ENCODE assay signal across 22 cellular contexts in the genomic region with DNA sequence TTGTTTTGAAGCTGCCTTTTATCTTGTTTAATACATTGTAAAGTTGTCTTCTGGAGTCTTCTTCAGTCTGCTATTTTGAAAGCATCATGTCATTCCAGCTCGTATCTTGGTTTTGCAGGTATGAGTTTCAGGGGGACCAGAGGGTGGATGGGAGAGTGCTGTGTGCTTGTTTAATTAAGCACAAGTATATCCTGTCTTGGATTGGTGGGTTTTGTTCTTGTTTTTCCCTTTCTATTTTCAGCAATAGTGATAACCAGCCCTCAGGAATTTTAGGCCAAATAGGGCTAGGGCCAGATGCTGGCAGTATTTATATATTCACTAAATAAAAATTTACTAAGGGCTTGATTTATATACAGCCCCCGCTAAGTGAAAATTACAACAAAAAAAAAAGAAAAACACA.
DNase-seq lines count a peak whose midpoint lies in the region; ATAC-seq and TF ChIP-seq lines count a peak whose summit lies in the region.
"Had no signal": no experiment of that assay in that cellular context is flagged by ENCODE, and none has a peak within 500 bp of the region (broad histone marks: within the 10 kb centered on the region; RNA-seq: fewer than 3 reads in every experiment).

No MANE protein-coding gene starts in this region.

- H3K4me1 ChIP-seq in Loucy (ENCODE audit: insufficient read depth, low read length, poor library complexity, severe bottlenecking), result peaks cover 79% of the 10 kb centered on the region
- peaks cover 0 to 25% of the 10 kb centered on the region in 2 donors for H3K4me1 ChIP-seq in muscle layer of duodenum (ENCODE audit: control insufficient read depth in 1 of 2, insufficient read depth in 2 of 2, low read length in 2 of 2)
- H3K4me1 ChIP-seq in tibial artery, result peaks cover 0 to 53% (median 30%) of the 10 kb centered on the region in 4 donors
- peaks cover 13% of the 10 kb centered on the region for H3K4me1 ChIP-seq in testis
- peaks cover 6% of the 10 kb centered on the region for H3K4me1 ChIP-seq in CD8-positive, alpha-beta memory T cell (ENCODE audit: insufficient read depth, low read length)

- H3F3A ChIP-seq in Loucy (ENCODE audit: low read depth), result peaks cover 11% of the 10 kb centered on the region

- no peaks in the 10 kb centered on the region for H3K9me3 ChIP-seq in Loucy (ENCODE audit: insufficient read depth, low read depth, low read length)
- H3K9me3 ChIP-seq in muscle layer of duodenum (ENCODE audit: control insufficient read depth in 1 of 2, low read length in 2 of 2), result no peaks in the 10 kb centered on the region
- no peaks in the 10 kb centered on the region for H3K9me3 ChIP-seq in tibial artery
- no peaks in the 10 kb centered on the region for H3K9me3 ChIP-seq in testis
- no peaks in the 10 kb centered on the region for H3K9me3 ChIP-seq in CD8-positive, alpha-beta memory T cell (ENCODE audit: low read length)
- H3K9me3 ChIP-seq: neutrophil, upper lobe of right lung had no signal

- no peaks in the 10 kb centered on the region for H3K9me2 ChIP-seq in Loucy (replicated peaks; ENCODE audit: low read depth, low read length)

- H3K4me1 Mint-ChIP-seq in CD8-positive, alpha-beta memory T cell, result peaks cover 8 to 13% (median 9%) of the 10 kb centered on the region in 3 donors

- H3K27ac ChIP-seq in muscle layer of duodenum (ENCODE audit: low read length), result peak overlapping the region; percentile 65
- H3K27ac ChIP-seq in tibial artery, result peak overlapping the region; percentile 79 to 83
- H3K27ac ChIP-seq in testis, result no peak overlapping the region
- H3K27ac ChIP-seq in CD8-positive, alpha-beta memory T cell (ENCODE audit: low read depth, low read length), result no peak overlapping the region
- H3K27ac ChIP-seq: hepatocyte, neutrophil, upper lobe of right lung had no signal

- CTCF ChIA-PET in CD8-positive, alpha-beta memory T cell (lab: Charles Lee), result no interaction called here

- no peaks in the 10 kb centered on the region for H4K20me1 ChIP-seq in Loucy (ENCODE audit: insufficient read depth, low read length, poor library complexity, severe bottlenecking)

- 70 to 76% methylated on average over 2 of the region's 2 CpGs for WGBS in testis, 2 donors

- H3K79me2 ChIP-seq in Loucy (ENCODE audit: insufficient read depth, low read length), result peaks cover 16% of the 10 kb centered on the region
- H3K79me2 ChIP-seq: hepatocyte had no signal

- intact Hi-C loops in tibial artery (cut with DNase I; ENCODE audit: low total_unique reads) (loop anchor here (10.0 kb wide), 1 partner anchor 57 kb away; no protein-coding TSS in a partner anchor), testis (cut with DNase I; ENCODE audit: low total_unique reads) (no loop called here)

- peak; percentile 14 for DNase-seq in choroid plexus epithelial cell (ENCODE audit: low read depth)
- no peak for DNase-seq in tibial artery
- DNase-seq in testis, result no peak
- no peak for DNase-seq in CD8-positive, alpha-beta memory T cell
- DNase-seq: activated CD4-positive, alpha-beta T cell treated with anti-CD3 and anti-CD28 coated beads for 1 hour; activated CD8-positive, alpha-beta T cell treated with anti-CD3 and anti-CD28 coated beads, Interleukin-2, amount 10 ng/mL, durations not matched to agents 7 days and 5 days; activated T-cell treated with anti-CD3 and anti-CD28 coated beads, Interleukin-2, amount 50 U/mL, for 1 hour; CD4-positive, alpha-beta T cell; DMS 273 treated with DMSO at 0.1 percent for 48 hours; foreskin fibroblast; HCEC 1CT; NCI-H1694 treated with DMSO at 0.1 percent for 48 hours; NCI-H526; stimulated activated CD4-positive, alpha-beta T cell treated with anti-CD3 and anti-CD28 coated beads, Interleukin-12 subunit alpha, Interleukin-12 subunit beta, amount 100 ng/mL, for 4 hours; upper lobe of right lung had no signal

- H3K9ac ChIP-seq in Loucy (ENCODE audit: low read depth, low read length, poor library complexity, severe bottlenecking), result peak overlapping the region; percentile 27

- TF ChIP-seq CTCF in Loucy (conservative IDR thresholded peaks at IDR 0.05; ENCODE audit: low read length), result no peak
- no peak for TF ChIP-seq CTCF in choroid plexus epithelial cell (conservative IDR thresholded peaks at IDR 0.05; ENCODE audit: low read depth, low read length)
- TF ChIP-seq CTCF in tibial artery (IDR thresholded peaks at IDR 0.05), result no peak
- no peak for TF ChIP-seq CTCF in testis (IDR thresholded peaks at IDR 0.05)

- H2AFZ ChIP-seq in Loucy (ENCODE audit: low read length), result no peak overlapping the region
- H2AFZ ChIP-seq: hepatocyte had no signal

- H3K27me3 ChIP-seq in Loucy (ENCODE audit: insufficient read depth, low read length, poor library complexity, severe bottlenecking) (no peaks in the 10 kb centered on the region), muscle layer of duodenum (ENCODE audit: low read depth, low read length) (no peaks in the 10 kb centered on the region), tibial artery (no peaks in the 10 kb centered on the region), testis (no peaks in the 10 kb centered on the region)
- no peaks in the 10 kb centered on the region for H3K27me3 ChIP-seq in CD8-positive, alpha-beta memory T cell (ENCODE audit: insufficient read depth, low read length, poor library complexity, severe bottlenecking)
- H3K27me3 ChIP-seq: hepatocyte, neutrophil, upper lobe of right lung had no signal

- no peak for ATAC-seq in GM18873 (IDR thresholded peaks at IDR 0.05; ENCODE audit: low FRiP score, unreplicated experiment)
- ATAC-seq: activated CD8-positive, alpha-beta T cell treated with anti-CD3 and anti-CD28 coated beads, Interleukin-2, amount 10 ng/mL, durations not matched to agents 7 days and 5 days; K562; upper lobe of right lung had no signal

- H3K36me3 Mint-ChIP-seq in CD8-positive, alpha-beta memory T cell, result peaks cover 0 to 2% (median 0%) of the 10 kb centered on the region in 3 donors

- POLR2A ChIA-PET in CD8-positive, alpha-beta memory T cell (lab: Charles Lee), result no interaction called here

- H3K27ac Mint-ChIP-seq in CD8-positive, alpha-beta memory T cell, result no peak overlapping the region
- H3K27ac Mint-ChIP-seq: activated CD8-positive, alpha-beta T cell treated with anti-CD3 and anti-CD28 coated beads, Interleukin-2, amount 10 ng/mL, durations not matched to agents 7 days and 5 days; CD4-positive, alpha-beta T cell; stimulated activated naive CD8-positive, alpha-beta T cell treated with anti-CD3 and anti-CD28 coated beads, Interleukin-15, Interleukin-2, amounts not matched to agents 100 ng/mL and 50 ng/mL, for 24 hours had no signal

- peaks cover 7 to 12% of the 10 kb centered on the region in 2 donors for H3K27me3 Mint-ChIP-seq in CD8-positive, alpha-beta memory T cell
- H3K27me3 Mint-ChIP-seq: CD4-positive, alpha-beta T cell; stimulated activated naive CD8-positive, alpha-beta T cell treated with anti-CD3 and anti-CD28 coated beads, Interleukin-15, Interleukin-2, amounts not matched to agents 100 ng/mL and 50 ng/mL, for 24 hours had no signal

- H3K4me3 Mint-ChIP-seq in CD8-positive, alpha-beta memory T cell, result no peak overlapping the region
- H3K4me3 Mint-ChIP-seq: activated CD8-positive, alpha-beta T cell treated with anti-CD3 and anti-CD28 coated beads, Interleukin-2, amount 10 ng/mL, durations not matched to agents 7 days and 5 days; CD4-positive, alpha-beta T cell; stimulated activated naive CD8-positive, alpha-beta T cell treated with anti-CD3 and anti-CD28 coated beads, Interleukin-15, Interleukin-2, amounts not matched to agents 100 ng/mL and 50 ng/mL, for 24 hours had no signal

- no peak overlapping the region for H3K4me3 ChIP-seq in Loucy (ENCODE audit: low read length, poor library complexity, severe bottlenecking)
- no peak overlapping the region for H3K4me3 ChIP-seq in choroid plexus epithelial cell (ENCODE audit: low read depth, low read length)
- H3K4me3 ChIP-seq in muscle layer of duodenum (ENCODE audit: low read depth in 1 of 2, low read length in 2 of 2), result no peak overlapping the region
- no peak overlapping the region for H3K4me3 ChIP-seq in tibial artery
- no peak overlapping the region for H3K4me3 ChIP-seq in testis
- H3K4me3 ChIP-seq in CD8-positive, alpha-beta memory T cell (ENCODE audit: low read length), result no peak overlapping the region
- H3K4me3 ChIP-seq: hepatocyte, K562, upper lobe of right lung had no signal

- no peaks in the 10 kb centered on the region for H3K36me3 ChIP-seq in Loucy (ENCODE audit: insufficient read depth, low read length)
- H3K36me3 ChIP-seq in muscle layer of duodenum (ENCODE audit: control insufficient read depth in 1 of 2, insufficient read depth in 2 of 2, low read length in 2 of 2), result no peaks in the 10 kb centered on the region
- no peaks in the 10 kb centered on the region for H3K36me3 ChIP-seq in tibial artery
- no peaks in the 10 kb centered on the region for H3K36me3 ChIP-seq in testis (ENCODE audit: low read depth, missing control alignments)
- no peaks in the 10 kb centered on the region for H3K36me3 ChIP-seq in CD8-positive, alpha-beta memory T cell (ENCODE audit: insufficient read depth, low read length)
- H3K36me3 ChIP-seq: neutrophil, upper lobe of right lung had no signal

- no peak for TF ChIP-seq POLR2A in testis (IDR thresholded peaks at IDR 0.05)

- H3K4me2 ChIP-seq in Loucy (ENCODE audit: low read depth, low read length, poor library complexity, severe bottlenecking), result peak overlapping the region; percentile 74

- no peaks in the 10 kb centered on the region for H3K9me3 Mint-ChIP-seq in CD8-positive, alpha-beta memory T cell
- H3K9me3 Mint-ChIP-seq: CD4-positive, alpha-beta T cell; stimulated activated naive CD8-positive, alpha-beta T cell treated with anti-CD3 and anti-CD28 coated beads, Interleukin-15, Interleukin-2, amounts not matched to agents 100 ng/mL and 50 ng/mL, for 24 hours had no signal

Comparison
In these comparisons a context has a peak if more than half of its experiments do, and no peak if none do; other contexts are left out.
1. H3K27ac ChIP-seq: peak in muscle layer of duodenum (single experiment) and tibial artery (2 of 2); none in testis (0 of 2) and CD8-positive, alpha-beta memory T cell (single experiment).